ENCODE assay signal across 9 cellular contexts in the genomic region with DNA sequence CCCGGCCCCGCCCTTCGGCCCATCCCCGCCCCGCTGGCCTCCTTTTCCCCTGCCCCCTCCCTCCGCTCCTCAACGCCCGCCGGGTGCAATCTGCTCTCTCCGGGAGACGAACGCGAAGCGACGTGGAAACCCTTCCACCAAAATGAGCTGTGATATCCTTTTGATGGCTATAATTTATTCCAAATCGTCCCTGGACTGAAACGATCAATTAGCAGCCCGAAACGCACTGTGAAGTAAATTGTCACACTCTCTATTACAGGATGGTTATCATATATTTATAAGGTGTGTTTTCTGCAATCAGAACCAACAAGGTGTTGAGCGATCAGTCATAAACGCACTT.
DNase-seq lines count a peak whose midpoint lies in the region; ATAC-seq and TF ChIP-seq lines count a peak whose summit lies in the region.
"Had no signal": no experiment of that assay in that cellular context is flagged by ENCODE, and none has a peak within 500 bp of the region (broad histone marks: within the 10 kb centered on the region; RNA-seq: fewer than 3 reads in every experiment).

No MANE protein-coding gene starts in this region.

- no peak for TF ChIP-seq POLR2A in uterus (IDR thresholded peaks at IDR 0.05)

- peak in 2 of 9 donors; percentile 6 to 24 for TF ChIP-seq CTCF in heart right ventricle (IDR thresholded peaks at IDR 0.05)
- no peak for TF ChIP-seq CTCF in ascending aorta (IDR thresholded peaks at IDR 0.05)
- TF ChIP-seq CTCF in lung (IDR thresholded peaks at IDR 0.05; ENCODE audit: control extremely low read depth, extremely low read depth), result no peak
- TF ChIP-seq CTCF in uterus (IDR thresholded peaks at IDR 0.05), result no peak

- H3K4me3 ChIP-seq in heart right ventricle (peak overlapping the region in 9 of 10 donors; percentile 78 to 96 (median 88)), ascending aorta (peak overlapping the region; percentile 87 to 96), lung (peak overlapping the region; percentile 22), uterus (peak overlapping the region; percentile 22 to 90)

- H3K27ac ChIP-seq in heart right ventricle, result peak overlapping the region in 1 of 10 donors; percentile 73
- no peak overlapping the region for H3K27ac ChIP-seq in ascending aorta
- H3K27ac ChIP-seq in lung (ENCODE audit: low read depth in 1 of 2, low read length in 1 of 2), result no peak overlapping the region
- H3K27ac ChIP-seq in uterus, result no peak overlapping the region

- ATAC-seq in heart right ventricle (no peak), lung (ENCODE audit: insufficient read depth, low FRiP score) (no peak)

- 2 to 3% methylated on average over 18 to 21 of the region's 21 CpGs for WGBS in heart right ventricle, 2 donors
- WGBS in lung, 2 donors, result 1 to 2% methylated on average over 21 of the region's 21 CpGs

- intact Hi-C loops in heart right ventricle (cut with DNase I) (loop anchor here in 5 of 10 donors (5.0 to 10.0 kb wide), 5 partner anchors 113 to 173 kb away; a partner anchor contains a TSS), cardiac septum (cut with DNase I) (loop anchor here (5.0 to 10.0 kb wide), 2 partner anchors 123 to 124 kb away; no protein-coding TSS in a partner anchor), ascending aorta (cut with DNase I) (loop anchor here (2.0 to 5.0 kb wide), 2 partner anchors 134 to 171 kb away; a partner anchor contains a TSS), uterus (cut with DNase I; ENCODE audit: low total_unique reads) (no loop called here)

- H3K9me3 ChIP-seq in heart right ventricle (no peaks in the 10 kb centered on the region), ascending aorta (no peaks in the 10 kb centered on the region), lung (ENCODE audit: control insufficient read depth in 2 of 2, insufficient read depth in 1 of 2, low read length in 1 of 2) (no peaks in the 10 kb centered on the region), uterus (no peaks in the 10 kb centered on the region)

- H3K27me3 ChIP-seq in heart right ventricle (peaks cover 0 to 37% (median 0%) of the 10 kb centered on the region in 7 donors), ascending aorta (no peaks in the 10 kb centered on the region), lung (ENCODE audit: control insufficient read depth, insufficient read depth) (no peaks in the 10 kb centered on the region), uterus (no peaks in the 10 kb centered on the region)

- H3K4me1 ChIP-seq in heart right ventricle (peaks cover 0 to 18% (median 9%) of the 10 kb centered on the region in 9 donors), ascending aorta (peaks cover 2% of the 10 kb centered on the region in 2 donors), lung (ENCODE audit: control insufficient read depth in 2 of 2, insufficient read depth in 2 of 2, low read length in 2 of 2) (peaks cover 0 to 2% of the 10 kb centered on the region in 2 donors), uterus (no peaks in the 10 kb centered on the region)

- DNase-seq in heart right ventricle, result no peak
- no peak for DNase-seq in cardiac septum (ENCODE audit: low spot score)
- no peak for DNase-seq in ascending aorta (ENCODE audit: low spot score in 2 of 2)
- no peak for DNase-seq in lung (ENCODE audit: low spot score)
- DNase-seq in uterus, result no peak
- DNase-seq in stimulated activated CD4-positive, alpha-beta T cell treated with anti-CD3 and anti-CD28 coated beads, Interleukin-12 subunit alpha, Interleukin-12 subunit beta, amount 100 ng/mL, for 4 hours, result no peak
- DNase-seq in NCI-H82 (lab: John Stamatoyannopoulos, UW), result no peak
- DNase-seq in SK-N-DZ (ENCODE audit: low spot score), result no peak
- DNase-seq: NK-92 treated with Interleukin-12 subunit alpha and Interleukin-12 subunit beta, amount 100 ng/mL, for 24 hours had no signal

- no peaks in the 10 kb centered on the region for H3K36me3 ChIP-seq in heart right ventricle
- no peaks in the 10 kb centered on the region for H3K36me3 ChIP-seq in ascending aorta
- H3K36me3 ChIP-seq in lung (ENCODE audit: control insufficient read depth in 2 of 2, insufficient read depth in 2 of 2, low read length in 2 of 2), result no peaks in the 10 kb centered on the region
- no peaks in the 10 kb centered on the region for H3K36me3 ChIP-seq in uterus

Comparison
In these comparisons a context has a peak if more than half of its experiments do, and no peak if none do; other contexts are left out.
1. H3K4me3 ChIP-seq: peak in every context shown above with its lines; median percentile 92 in ascending aorta; 88 in heart right ventricle; 56 in uterus; 22 in lung.